Comparison of ENCODE assay signal across 9 cellular contexts in genomic region chr12:54262403-54262925, GRCh38. TPM values are rescaled to one million over a fixed set of nuclear protein-coding genes. Genes with fewer than 3 reads are reported as not detected.
DNase-seq lines count a peak whose midpoint lies in the region; ATAC-seq and TF ChIP-seq lines count a peak whose summit lies in the region.
"Had no signal": no experiment of that assay in that cellular context is flagged by ENCODE, and none has a peak within 500 bp of the region (broad histone marks: within the 10 kb centered on the region; RNA-seq: fewer than 3 reads in every experiment).

No MANE protein-coding gene starts in this region.

- H3K27ac ChIP-seq in mesodermal cell (ENCODE audit: low read depth, low read length, severe bottlenecking) = peak overlapping the region; percentile 99

- WGBS in mesodermal cell (ENCODE audit: insufficient coverage in 2 of 2), 2 experiments = 56 to 57% methylated on average over 3 to 4 of the region's 4 CpGs

- H3K4me1 ChIP-seq in mesodermal cell (ENCODE audit: control insufficient read depth, insufficient read depth, low read length, poor library complexity, severe bottlenecking) = peaks cover 43% of the 10 kb centered on the region

- H3K36me3 ChIP-seq in MG63 (peaks cover 21% of the 10 kb centered on the region), mesodermal cell (ENCODE audit: control insufficient read depth, insufficient read depth, low read length) (peaks cover 3% of the 10 kb centered on the region)

- no peaks in the 10 kb centered on the region for H3K9me3 ChIP-seq in MG63
- H3K9me3 ChIP-seq in mesodermal cell (ENCODE audit: control insufficient read depth, low read length) = no peaks in the 10 kb centered on the region

- H3K27me3 ChIP-seq in MG63 = no peaks in the 10 kb centered on the region

- in situ Hi-C loops in Caki2 (cut with HindIII; ENCODE audit: low pct_unique_long_range_greater_than_20kb, low sequenced_read_pairs) = no loop called here

- no peak for TF ChIP-seq POLR2A in GM18505 (IDR thresholded peaks at IDR 0.05; ENCODE audit: borderline replicate concordance, extremely low read depth, insufficient read depth, insufficient read length)

- peak; percentile 89 for DNase-seq in Caki2 (ENCODE audit: low read depth)
- DNase-seq in MG63 = peak; percentile 49
- DNase-seq in cerebellar cortex (ENCODE audit: low spot score) = peak; percentile 82
- DNase-seq in SHP77 treated with DMSO at 0.1 percent for 48 hours (lab: John Stamatoyannopoulos, UW) = no peak
- no peak for DNase-seq in NCI-H1105 (lab: John Stamatoyannopoulos, UW)
- DNase-seq: activated CD4-positive, alpha-beta memory T cell treated with anti-CD3 and anti-CD28 coated beads, Interleukin-2, amount 10 ng/mL, durations not matched to agents 7 days and 5 days had no signal

- H3K4me3 ChIP-seq in MG63 = no peak overlapping the region
- no peak overlapping the region for H3K4me3 ChIP-seq in mesodermal cell (ENCODE audit: extremely low read depth, insufficient read depth, low read length, poor library complexity, severe bottlenecking)

- no peak for ATAC-seq in GM21360 (IDR thresholded peaks at IDR 0.05; ENCODE audit: unreplicated experiment)
- ATAC-seq in GM18505 (IDR thresholded peaks at IDR 0.05; ENCODE audit: unreplicated experiment) = no peak

RNA-seq across cellular contexts. Expression of gene CBX5, which starts 17.5 kb away (rescaled TPM):
- total RNA-seq in Caki2 (2014; rRNA removed; shearing (Covaris generic); ENCODE audit: low replicate concordance) = 40.4 and 44.3 TPM in 2 replicates
- total RNA-seq in MG63 (2014; rRNA removed; shearing (Covaris generic); ENCODE audit: low replicate concordance) = 20.5 and 26.6 TPM in 2 replicates
- 70.9 TPM for polyA plus RNA-seq in mesodermal cell (2013, experiment 1 of 2)
- polyA plus RNA-seq in mesodermal cell (2013, experiment 2 of 2) = 64.6 TPM

RNA-seq across cellular contexts. Expression of gene HNRNPA1, which starts 18.1 kb away (rescaled TPM):
- total RNA-seq in Caki2 (2014; rRNA removed; shearing (Covaris generic); ENCODE audit: low replicate concordance) = 111 and 112 TPM in 2 replicates
- 84.7 and 146 TPM in 2 replicates for total RNA-seq in MG63 (2014; rRNA removed; shearing (Covaris generic); ENCODE audit: low replicate concordance)
- polyA plus RNA-seq in mesodermal cell (2013, experiment 1 of 2) = 1,805 TPM
- 1,831 TPM for polyA plus RNA-seq in mesodermal cell (2013, experiment 2 of 2)

RNA-seq across cellular contexts. Expression of gene NFE2, which starts 38.4 kb away (rescaled TPM):
- not detected in 2 replicates for total RNA-seq in Caki2 (2014; rRNA removed; shearing (Covaris generic); ENCODE audit: low replicate concordance)
- 0.13 TPM in 1 of 2 replicates, not detected in the other for total RNA-seq in MG63 (2014; rRNA removed; shearing (Covaris generic); ENCODE audit: low replicate concordance)
- polyA plus RNA-seq in mesodermal cell (2013, experiment 1 of 2) = 1.5 TPM
- polyA plus RNA-seq in mesodermal cell (2013, experiment 2 of 2) = 1.7 TPM

Comparison
In these comparisons a context has a peak if more than half of its experiments do, and no peak if none do; other contexts are left out.
1. DNase-seq: peak in Caki2 (single experiment), MG63 (single experiment) and cerebellar cortex (single experiment); none in SHP77 treated with DMSO at 0.1 percent for 48 hours (single experiment) and NCI-H1105 (single experiment).